Comparison of ENCODE assay signal across 1 cellular context in genomic region chr16:29900888-29901606, GRCh38.
TF ChIP-seq lines count a peak whose summit lies in the region.

No MANE protein-coding gene starts in this region.

TF ChIP-seq in endothelial cell of umbilical vein, 7 proteins besides CTCF, POLR2A, EP300 and RAD21 (continued from another document):
- TF ChIP-seq POLR2AphosphoS5 (IDR thresholded peaks at IDR 0.05; ENCODE audit: insufficient read depth, low read depth, low read length) (no peak), JUN (IDR thresholded peaks at IDR 0.05; ENCODE audit: borderline replicate concordance, insufficient read depth, insufficient read length, low read depth) (no peak), GATA2 (IDR thresholded peaks at IDR 0.05; ENCODE audit: insufficient read depth, insufficient read length, low read depth, low read length) (no peak), EZH2 (IDR thresholded peaks at IDR 0.05; ENCODE audit: borderline replicate concordance, low read depth, low read length, severe bottlenecking) (no peak), FOS (IDR thresholded peaks at IDR 0.05; ENCODE audit: borderline replicate concordance, insufficient read depth, low read length) (no peak)
TF ChIP-seq in endothelial cell of umbilical vein: peak in this region for 0.
